14 cellular contexts compared by ENCODE assay signal in genomic region chr10:79191951-79192676, GRCh38.
A peak's percentile ranks its signal among the peaks of the same experiment; 100 is the strongest.
DNase-seq lines count a peak whose midpoint lies in the region; ATAC-seq, FAIRE-seq and TF ChIP-seq lines count a peak whose summit lies in the region.
"Had no signal": no experiment of that assay in that cellular context is flagged by ENCODE, and none has a peak within 500 bp of the region (broad histone marks: within the 10 kb centered on the region; RNA-seq: fewer than 3 reads in every experiment).

No MANE protein-coding gene starts in this region.

- FAIRE-seq in endothelial cell of umbilical vein (lab: Jason Lieb, UNC): peak; percentile 38

- H3K9me1 ChIP-seq in endothelial cell of umbilical vein (replicated peaks; ENCODE audit: control insufficient read depth, extremely low read depth, insufficient read depth, low read length): no peaks in the 10 kb centered on the region

- dilution Hi-C loops in endothelial cell of umbilical vein (cut with MboI; ENCODE audit: extremely low pct_ligation_motif_present, low sequenced_read_pairs): no loop called here

- peaks cover 15 to 74% (median 49%) of the 10 kb centered on the region in 11 experiments; a peak in 21 of 22 replicates for H3K36me3 ChIP-seq in BLaER1 treated with 17β-estradiol and CSF1 and Interleukin-3, amounts not matched to agents 10 nM and 100 nM
- H3K36me3 ChIP-seq in endothelial cell of umbilical vein (ENCODE audit: control insufficient read depth in 2 of 2, extremely low read depth in 1 of 2, insufficient read depth in 2 of 2, low read length in 2 of 2) (peaks cover 0 to 3% of the 10 kb centered on the region in 2 experiments), rectal smooth muscle tissue (ENCODE audit: control insufficient read depth, insufficient read depth, low read length) (peaks cover 6% of the 10 kb centered on the region)

- peak; percentile 70 for DNase-seq in LHCN-M2 (ENCODE audit: low read depth)
- no peak for DNase-seq in endothelial cell of umbilical vein (ENCODE audit: low read depth, low spot score)
- DNase-seq in NCI-H1930 (lab: John Stamatoyannopoulos, UW): no peak
- DNase-seq in activated T-cell treated with anti-CD3 and anti-CD28 coated beads for 4 hours: no peak
- no peak for DNase-seq in stimulated activated naive CD4-positive, alpha-beta T cell treated with Interleukin-2 at 50 U/mL for 16 hours (lab: John Stamatoyannopoulos, UW)
- DNase-seq: central memory CD4-positive, alpha-beta T cell; stimulated activated CD4-positive, alpha-beta T cell treated with anti-CD3 and anti-CD28 coated beads, Interleukin-4, amount 100 ng/mL, for 1 hour; T-helper 2 cell had no signal

- POLR2A ChIA-PET in endothelial cell of umbilical vein (lab: Charles Lee): no interaction called here

- H2AFZ ChIP-seq in endothelial cell of umbilical vein (ENCODE audit: low read depth, low read length): no peak overlapping the region

- peak overlapping the region in 1 of 11 experiments; percentile 20; a peak in 1 of 22 replicates for H3K9ac ChIP-seq in BLaER1 treated with 17β-estradiol and CSF1 and Interleukin-3, amounts not matched to agents 10 nM and 100 nM
- no peak overlapping the region for H3K9ac ChIP-seq in endothelial cell of umbilical vein (replicated peaks; ENCODE audit: extremely low read depth, insufficient read depth, low read length)
- no peak overlapping the region for H3K9ac ChIP-seq in rectal smooth muscle tissue (ENCODE audit: low read length)

- CTCF ChIA-PET in endothelial cell of umbilical vein (lab: Charles Lee): interaction anchor here (0.8 to 2.5 kb wide), 6 partner anchors 15 to 1145 kb away, joined by 3 to 7 read pairs (median 3); no protein-coding TSS in a partner anchor

- intact Hi-C loops in endothelial cell of umbilical vein (cut with micrococcal nuclease): loop anchor here (10.0 kb wide), 1 partner anchor 737 kb away; no protein-coding TSS in a partner anchor

- H3K79me2 ChIP-seq in endothelial cell of umbilical vein (ENCODE audit: control insufficient read depth, insufficient read depth, low read length): no peaks in the 10 kb centered on the region

- H3K4me1 ChIP-seq in BLaER1 treated with 17β-estradiol and CSF1 and Interleukin-3, amounts not matched to agents 10 nM and 100 nM: peaks cover 79 to 98% (median 93%) of the 10 kb centered on the region in 10 experiments
- peaks cover 17% of the 10 kb centered on the region for H3K4me1 ChIP-seq in endothelial cell of umbilical vein (ENCODE audit: control insufficient read depth, extremely low read depth, insufficient read depth, low read length)
- peaks cover 14% of the 10 kb centered on the region for H3K4me1 ChIP-seq in rectal smooth muscle tissue (ENCODE audit: control insufficient read depth, insufficient read depth, low read length)

- peak overlapping the region; percentile 45 to 92 (median 80); a peak in 20 of 22 replicates for H3K4me2 ChIP-seq in BLaER1 treated with 17β-estradiol and CSF1 and Interleukin-3, amounts not matched to agents 10 nM and 100 nM
- no peak overlapping the region for H3K4me2 ChIP-seq in endothelial cell of umbilical vein (ENCODE audit: insufficient read depth, low read length)

- H3K4me3 ChIP-seq in BLaER1 treated with 17β-estradiol and CSF1 and Interleukin-3, amounts not matched to agents 10 nM and 100 nM: no peak overlapping the region
- H3K4me3 ChIP-seq in endothelial cell of umbilical vein (replicated peaks in 1 of 3; ENCODE audit: insufficient read depth in 1 of 3, low read depth in 1 of 3, low read length in 3 of 3) (no peak overlapping the region), rectal smooth muscle tissue (ENCODE audit: low read length) (no peak overlapping the region)

- no peak for ATAC-seq in GM21526 (IDR thresholded peaks at IDR 0.05; ENCODE audit: low FRiP score, unreplicated experiment)
- ATAC-seq: esophagus mucosa; stimulated activated memory B cell treated with anti-CD40 and anti-IgM and Interleukin-4, amounts not matched to agents 10 μg/mL and 1 μg/mL and 100 μg/mL, for 72 hours had no signal

- no peak overlapping the region for H3K27ac ChIP-seq in BLaER1 treated with 17β-estradiol and CSF1 and Interleukin-3, amounts not matched to agents 10 nM and 100 nM
- H3K27ac ChIP-seq in endothelial cell of umbilical vein (ENCODE audit: insufficient read depth, low read depth, low read length) (no peak overlapping the region), rectal smooth muscle tissue (ENCODE audit: low read depth, low read length) (peak overlapping the region; percentile 31)
- H3K27ac ChIP-seq: C4-2B had no signal

- H3K27me3 ChIP-seq in BLaER1 treated with 17β-estradiol and CSF1 and Interleukin-3, amounts not matched to agents 10 nM and 100 nM: no peaks in the 10 kb centered on the region
- H3K27me3 ChIP-seq in endothelial cell of umbilical vein (ENCODE audit: control insufficient read depth in 2 of 2, insufficient read depth in 2 of 2, low read length in 2 of 2) (no peaks in the 10 kb centered on the region), rectal smooth muscle tissue (ENCODE audit: control insufficient read depth, insufficient read depth, low read length) (no peaks in the 10 kb centered on the region)

- no TSS peak for BruUV-seq in endothelial cell of umbilical vein (replicated peaks; lab: Mats Ljungman, UMichigan)

- TF ChIP-seq CTCF in endothelial cell of umbilical vein (IDR thresholded peaks at IDR 0.05; ENCODE audit: extremely low read depth in 1 of 2, insufficient read depth in 1 of 2, low read depth in 1 of 2, low read length in 2 of 2): no peak

- H3K9me3 ChIP-seq in BLaER1 treated with 17β-estradiol and CSF1 and Interleukin-3, amounts not matched to agents 10 nM and 100 nM (replicated peaks in 1 of 11): peaks cover 0 to 15% (median 10%) of the 10 kb centered on the region in 11 experiments; a peak in 10 of 22 replicates
- no peaks in the 10 kb centered on the region for H3K9me3 ChIP-seq in endothelial cell of umbilical vein (replicated peaks; ENCODE audit: control insufficient read depth, insufficient read depth, low read length)

- TF ChIP-seq POLR2A in endothelial cell of umbilical vein (IDR thresholded peaks at IDR 0.05; ENCODE audit: low read depth, low read length): no peak

- H4K20me1 ChIP-seq in BLaER1 treated with 17β-estradiol and CSF1 and Interleukin-3, amounts not matched to agents 10 nM and 100 nM: peaks cover 89 to 100% (median 98%) of the 10 kb centered on the region in 11 experiments
- no peaks in the 10 kb centered on the region for H4K20me1 ChIP-seq in endothelial cell of umbilical vein (replicated peaks; ENCODE audit: control insufficient read depth, extremely low read depth, insufficient read depth, low read length)

TF ChIP-seq in endothelial cell of umbilical vein, 7 proteins besides CTCF, POLR2A, EP300 and RAD21:
- TF ChIP-seq MYC (IDR thresholded peaks at IDR 0.05; ENCODE audit: low read depth, low read length) (no peak), EZH2 (IDR thresholded peaks at IDR 0.05; ENCODE audit: borderline replicate concordance, low read depth, low read length, severe bottlenecking) (no peak), POLR2AphosphoS5 (IDR thresholded peaks at IDR 0.05; ENCODE audit: insufficient read depth, low read depth, low read length) (no peak), MAX (IDR thresholded peaks at IDR 0.05; ENCODE audit: insufficient read depth, insufficient read length) (no peak), JUN (IDR thresholded peaks at IDR 0.05; ENCODE audit: borderline replicate concordance, insufficient read depth, insufficient read length, low read depth) (no peak), FOS (IDR thresholded peaks at IDR 0.05; ENCODE audit: borderline replicate concordance, insufficient read depth, low read length) (no peak), GATA2 (IDR thresholded peaks at IDR 0.05; ENCODE audit: insufficient read depth, insufficient read length, low read depth, low read length) (no peak)
